Comparison of ENCODE assay signal across 26 cellular contexts in genomic region chr5:171479776-171480125, GRCh38.
"Had no signal": no experiment of that assay in that cellular context is flagged by ENCODE, and none has a peak within 500 bp of the region (broad histone marks: within the 10 kb centered on the region; RNA-seq: fewer than 3 reads in every experiment).

No MANE protein-coding gene starts in this region.

- H3K9me3 Mint-ChIP-seq: activated naive CD4-positive, alpha-beta T cell treated with anti-CD3 and anti-CD28 coated beads for 36 hours; activated T-helper 17 cell treated with anti-CD3 and anti-CD28 coated beads, Interleukin-2, amount 50 U/mL, for 72 hours; central memory CD8-positive, alpha-beta T cell; WTC11 had no signal

- H3K9me3 ChIP-seq: Peyer's patch, SJCRH30, SK-N-SH had no signal

- H3K27me3 ChIP-seq: Peyer's patch, SJCRH30 had no signal

- H3K4me1 Mint-ChIP-seq: activated T-helper 17 cell treated with anti-CD3 and anti-CD28 coated beads, Interleukin-2, amount 50 U/mL, for 72 hours; brain; central memory CD8-positive, alpha-beta T cell had no signal

- H3K27ac Mint-ChIP-seq: activated naive CD4-positive, alpha-beta T cell treated with anti-CD3 and anti-CD28 coated beads for 36 hours; activated T-helper 17 cell treated with anti-CD3 and anti-CD28 coated beads, Interleukin-2, amount 50 U/mL, for 72 hours; WTC11 had no signal

- ATAC-seq: activated T-helper 17 cell treated with anti-CD3 and anti-CD28 coated beads, Interleukin-2, amount 50 U/mL, for 72 hours; WTC11 had no signal

- H3K4me3 Mint-ChIP-seq: activated naive CD4-positive, alpha-beta T cell treated with anti-CD3 and anti-CD28 coated beads for 36 hours; activated T-helper 17 cell treated with anti-CD3 and anti-CD28 coated beads, Interleukin-2, amount 50 U/mL, for 72 hours; brain; central memory CD8-positive, alpha-beta T cell; WTC11 had no signal

- H3K36me3 Mint-ChIP-seq: brain, WTC11 had no signal

- H3K27ac ChIP-seq: Peyer's patch, RWPE1, SJCRH30 had no signal

- H3K27me3 Mint-ChIP-seq: activated T-helper 17 cell treated with anti-CD3 and anti-CD28 coated beads, Interleukin-2, amount 50 U/mL, for 72 hours had no signal

- DNase-seq: activated CD4-positive, alpha-beta T cell treated with anti-CD3 and anti-CD28 coated beads for 48 hours; activated CD4-positive, alpha-beta T cell treated with anti-CD3 and anti-CD28 coated beads, Interleukin-2, amount 50 U/mL, for 4 hours; activated CD4-positive, CD25-positive, alpha-beta regulatory T cell treated with anti-CD3 and anti-CD28 coated beads, Interleukin-2, amount 50 U/mL, for 72 hours; activated CD8-positive, alpha-beta memory T cell treated with anti-CD3 and anti-CD28 coated beads for 24 hours; activated gamma-delta T cell; activated naive CD4-positive, alpha-beta T cell treated with anti-CD3 and anti-CD28 coated beads for 36 hours; activated T-cell treated with anti-CD3 and anti-CD28 coated beads for 4 hours; activated T-cell treated with anti-CD3 and anti-CD28 coated beads, Interleukin-2, amount 50 U/mL, for 48 hours; amniotic stem cell; MM.1S; NCI-H1105; NCI-H1436 treated with DMSO at 0.1 percent for 48 hours; NCI-H187; NCI-H2081; NCI-H510A treated with DMSO at 0.1 percent for 48 hours; NK-92 treated with Interleukin-12 subunit alpha and Interleukin-12 subunit beta, amount 100 ng/mL, for 24 hours; Peyer's patch; Right ventricle myocardium superior; SJCRH30; SK-N-SH; T-helper 9 cell had no signal
